In genomic region chr17:33778505-33779398, GRCh38 we compare ENCODE assay signal across 2 cellular contexts.
TF ChIP-seq lines count a peak whose summit lies in the region.

No MANE protein-coding gene starts in this region.

TF ChIP-seq in HEK293, 187 proteins besides CTCF, POLR2A, EP300 and RAD21 (continued from another document and continues in another):
- TF ChIP-seq ZNF830 (tag by site-specific recombination; IDR thresholded peaks at IDR 0.05; ENCODE audit: low read depth), result no peak
- peak; percentile 48; the same call in 1 of the 2 replicates for TF ChIP-seq ZNF362 (tag by site-specific recombination; IDR thresholded peaks at IDR 0.05)
- no peak for TF ChIP-seq BCL11B (tag by site-specific recombination; IDR thresholded peaks at IDR 0.05; ENCODE audit: low read depth)
- no peak for TF ChIP-seq BCL11A (tag by site-specific recombination; IDR thresholded peaks at IDR 0.05; ENCODE audit: low read depth)
- TF ChIP-seq ZNF148 (tag by site-specific recombination; IDR thresholded peaks at IDR 0.05; ENCODE audit: borderline replicate concordance), result no peak
- no peak for TF ChIP-seq ZNF518A (tag by site-specific recombination; conservative IDR thresholded peaks at IDR 0.05; ENCODE audit: low read depth)
- peak; percentile 52 for TF ChIP-seq ZNF654 (tag by site-specific recombination; IDR thresholded peaks at IDR 0.05; ENCODE audit: low read depth)
- no peak for TF ChIP-seq ZNF157 (tag by site-specific recombination; IDR thresholded peaks at IDR 0.05)
- TF ChIP-seq ZSCAN18 (tag by site-specific recombination; IDR thresholded peaks at IDR 0.05), result no peak
- TF ChIP-seq ZNF175 (tag by site-specific recombination; IDR thresholded peaks at IDR 0.05), result no peak
- TF ChIP-seq ZNF112 (tag by site-specific recombination; IDR thresholded peaks at IDR 0.05), result no peak

TF ChIP-seq in K562, 482 proteins besides CTCF, POLR2A, EP300 and RAD21 (continued from another document):
- TF ChIP-seq ZBTB2 (IDR thresholded peaks at IDR 0.05) (no peak), EGR1 (conservative IDR thresholded peaks at IDR 0.05) (no peak), ZNF57 (CRISPR knock-in tag; IDR thresholded peaks at IDR 0.05) (no peak), GTF2E2 (tag; IDR thresholded peaks at IDR 0.05) (no peak), ZKSCAN1 (IDR thresholded peaks at IDR 0.05; ENCODE audit: low read depth, low read length) (peak; percentile 96), TRIM28 (IDR thresholded peaks at IDR 0.05) (no peak), BCLAF1 (IDR thresholded peaks at IDR 0.05; ENCODE audit: borderline replicate concordance in 1 of 2, control insufficient read depth in 1 of 2, low read depth in 2 of 2, low read length in 1 of 2) (no peak), ETV5 (CRISPR knock-in tag; IDR thresholded peaks at IDR 0.05; ENCODE audit: low read depth) (no peak), PHF21A (IDR thresholded peaks at IDR 0.05; ENCODE audit: borderline replicate concordance, low read depth) (peak; percentile 85; the same call in 1 of the 2 replicates), ZBTB12 (CRISPR knock-in tag; IDR thresholded peaks at IDR 0.05) (no peak), FOS (IDR thresholded peaks at IDR 0.05; ENCODE audit: extremely low read depth, insufficient read length) (no peak), ZNF778 (CRISPR knock-in tag; IDR thresholded peaks at IDR 0.05) (no peak), SMARCA5 (IDR thresholded peaks at IDR 0.05) (no peak), CBX8 (IDR thresholded peaks at IDR 0.05; ENCODE audit: borderline replicate concordance, extremely low read depth, low read depth, low read length, poor library complexity, severe bottlenecking) (no peak), ZNF507 (tag; conservative IDR thresholded peaks at IDR 0.05) (no peak), ARID2 (IDR thresholded peaks at IDR 0.05) (peak; percentile 62; the same call in 1 of the 2 replicates), ZKSCAN3 (CRISPR knock-in tag; IDR thresholded peaks at IDR 0.05) (no peak), RCOR1 (IDR thresholded peaks at IDR 0.05; ENCODE audit: borderline replicate concordance in 1 of 2, low read depth in 2 of 2, low read length in 2 of 2) (peak in 1 of 2 experiments; percentile 47; a peak in 1 of 4 replicates), SMAD2 (IDR thresholded peaks at IDR 0.05; ENCODE audit: low read depth, low read length) (no peak), FOXJ3 (CRISPR knock-in tag; IDR thresholded peaks at IDR 0.05) (no peak), RNF219 (CRISPR knock-in tag; IDR thresholded peaks at IDR 0.05) (no peak), PHF20 (IDR thresholded peaks at IDR 0.05; ENCODE audit: partially characterized antibody) (no peak), GATA2 (CRISPR knock-in tag; IDR thresholded peaks at IDR 0.05) (no peak), DEAF1 (CRISPR knock-in tag; IDR thresholded peaks at IDR 0.05) (peak; percentile 76), TSC22D4 (tag; IDR thresholded peaks at IDR 0.05) (no peak), ZNF592 (IDR thresholded peaks at IDR 0.05) (peak; percentile 46; the same call in 1 of the 2 replicates), ZNF551 (CRISPR knock-in tag; IDR thresholded peaks at IDR 0.05) (no peak), BCOR (IDR thresholded peaks at IDR 0.05) (0 out of 2 replicates have a peak, but pooled peaks have one; percentile 48), THAP12 (CRISPR knock-in tag; IDR thresholded peaks at IDR 0.05) (no peak), CHD4 (IDR thresholded peaks at IDR 0.05; ENCODE audit: insufficient read depth, insufficient replicate concordance, low read depth, low read length, poor library complexity, severe bottlenecking) (no peak), XRCC3 (IDR thresholded peaks at IDR 0.05) (no peak), ETV6 (IDR thresholded peaks at IDR 0.05; ENCODE audit: borderline replicate concordance in 1 of 2, low read depth in 2 of 2, low read length in 1 of 2) (no peak), ETV6 (CRISPR knock-in tag; IDR thresholded peaks at IDR 0.05; ENCODE audit: borderline replicate concordance) (no peak), EP400 (IDR thresholded peaks at IDR 0.05) (no peak), POU5F1 (IDR thresholded peaks at IDR 0.05; ENCODE audit: borderline replicate concordance, low read depth, low read length, partially characterized antibody) (no peak), RHOXF2B (CRISPR knock-in tag; conservative IDR thresholded peaks at IDR 0.05) (no peak), ZFP36 (IDR thresholded peaks at IDR 0.05; ENCODE audit: low read depth, low read length, partially characterized antibody) (peak; percentile 53), MTA1 (IDR thresholded peaks at IDR 0.05; ENCODE audit: borderline replicate concordance) (no peak), ZNF253 (CRISPR knock-in tag; conservative IDR thresholded peaks at IDR 0.05) (no peak), ZNF584 (CRISPR knock-in tag; IDR thresholded peaks at IDR 0.05; ENCODE audit: low read depth) (no peak), STAG1 (CRISPR knock-in tag; IDR thresholded peaks at IDR 0.05; ENCODE audit: borderline replicate concordance) (peak; percentile 31; the same call in 1 of the 2 replicates), GTF2F1 (IDR thresholded peaks at IDR 0.05; ENCODE audit: low read depth, low read length) (no peak), HMG20B (CRISPR knock-in tag; IDR thresholded peaks at IDR 0.05) (no peak), RBM25 (IDR thresholded peaks at IDR 0.05; ENCODE audit: low read depth, low read length, severe bottlenecking) (peak; percentile 56), POLR3G (IDR thresholded peaks at IDR 0.05; ENCODE audit: extremely low read depth, insufficient read length, insufficient replicate concordance) (no peak)
